In the genomic region with DNA sequence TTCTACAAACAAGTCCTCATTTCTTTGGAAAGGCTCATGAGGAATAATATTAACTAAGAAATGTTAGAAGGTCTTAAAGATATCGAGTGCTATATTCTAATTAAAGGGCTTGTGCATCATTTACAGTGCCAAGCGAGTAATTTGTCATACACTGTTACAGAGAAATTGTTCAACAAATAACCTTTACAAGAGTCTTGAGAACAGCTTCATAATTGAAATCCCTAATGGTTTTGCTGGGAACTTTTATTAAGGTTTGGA, we compare ENCODE assay signal across 13 cellular contexts.
DNase-seq lines count a peak whose midpoint lies in the region; ATAC-seq, FAIRE-seq and TF ChIP-seq lines count a peak whose summit lies in the region.
"Had no signal": no experiment of that assay in that cellular context is flagged by ENCODE, and none has a peak within 500 bp of the region (broad histone marks: within the 10 kb centered on the region; RNA-seq: fewer than 3 reads in every experiment).

No MANE protein-coding gene starts in this region.

- intact Hi-C loops in PC-3 (cut with micrococcal nuclease) (loop anchor here (2.0 kb wide), 1 partner anchor 23 kb away; no protein-coding TSS in a partner anchor), endothelial cell of umbilical vein (cut with micrococcal nuclease) (loop anchor here (1.0 to 2.0 kb wide), 5 partner anchors 23 to 305 kb away; no protein-coding TSS in a partner anchor), left colon (cut with DNase I, micrococcal nuclease) (no loop called here), esophagus squamous epithelium (cut with DNase I) (no loop called here)

- H2AFZ ChIP-seq in PC-3 (ENCODE audit: low read length) (no peak overlapping the region), endothelial cell of umbilical vein (ENCODE audit: low read depth, low read length) (no peak overlapping the region)

- H3K9me1 ChIP-seq in endothelial cell of umbilical vein (replicated peaks; ENCODE audit: control insufficient read depth, extremely low read depth, insufficient read depth, low read length): no peaks in the 10 kb centered on the region

- BruUV-seq in PC-3 (replicated peaks; lab: Mats Ljungman, UMichigan): no TSS peak
- BruUV-seq in endothelial cell of umbilical vein (replicated peaks; lab: Mats Ljungman, UMichigan): no TSS peak

- no peak overlapping the region for H3K4me2 ChIP-seq in PC-3 (ENCODE audit: low read length)
- no peak overlapping the region for H3K4me2 ChIP-seq in endothelial cell of umbilical vein (ENCODE audit: insufficient read depth, low read length)

- POLR2A ChIA-PET in PC-3 (lab: Charles Lee; ENCODE audit: unreplicated experiment): interaction anchor here (0.6 kb wide), 1 partner anchor 261 kb away, joined by 4 read pairs; no protein-coding TSS in a partner anchor
- POLR2A ChIA-PET in endothelial cell of umbilical vein (lab: Charles Lee): interaction anchor here (0.7 kb wide), 2 partner anchors 20 to 34 kb away, joined by 3 read pairs; no protein-coding TSS in a partner anchor

- TF ChIP-seq CTCF in PC-3 (conservative IDR thresholded peaks at IDR 0.05; ENCODE audit: low read depth, low read length): no peak
- TF ChIP-seq CTCF in endothelial cell of umbilical vein (IDR thresholded peaks at IDR 0.05; ENCODE audit: extremely low read depth in 1 of 2, insufficient read depth in 1 of 2, low read depth in 1 of 2, low read length in 2 of 2): no peak
- TF ChIP-seq CTCF in right atrium auricular region (IDR thresholded peaks at IDR 0.05): no peak
- TF ChIP-seq CTCF in esophagus squamous epithelium (IDR thresholded peaks at IDR 0.05): no peak

- H3K4me1 ChIP-seq in PC-3 (ENCODE audit: insufficient read depth, low read length): peaks cover 25% of the 10 kb centered on the region
- peaks cover 24% of the 10 kb centered on the region for H3K4me1 ChIP-seq in endothelial cell of umbilical vein (ENCODE audit: control insufficient read depth, extremely low read depth, insufficient read depth, low read length)
- H3K4me1 ChIP-seq in right atrium auricular region: peaks cover 0 to 9% of the 10 kb centered on the region in 2 donors
- peaks cover 0 to 85% (median 28%) of the 10 kb centered on the region in 3 donors for H3K4me1 ChIP-seq in esophagus squamous epithelium

- dilution Hi-C loops in endothelial cell of umbilical vein (cut with MboI; ENCODE audit: extremely low pct_ligation_motif_present, low sequenced_read_pairs): no loop called here

- no peak overlapping the region for H3K4me3 ChIP-seq in PC-3 (ENCODE audit: low read length)
- H3K4me3 ChIP-seq in endothelial cell of umbilical vein (replicated peaks in 1 of 3; ENCODE audit: insufficient read depth in 1 of 3, low read depth in 1 of 3, low read length in 3 of 3): no peak overlapping the region
- no peak overlapping the region for H3K4me3 ChIP-seq in right atrium auricular region
- no peak overlapping the region for H3K4me3 ChIP-seq in esophagus squamous epithelium
- H3K4me3 ChIP-seq: K562 had no signal

- peak; percentile 41 for DNase-seq in DMS 273 (lab: John Stamatoyannopoulos, UW; ENCODE audit: unreplicated experiment)
- no peak for DNase-seq in DMS 273 treated with DMSO at 0.1 percent for 48 hours (lab: John Stamatoyannopoulos, UW)
- DNase-seq in PC-3: no peak
- peak; percentile 42 for DNase-seq in endothelial cell of umbilical vein (ENCODE audit: low read depth, low spot score)
- DNase-seq in right atrium auricular region (ENCODE audit: low spot score): no peak
- no peak for DNase-seq in left colon
- no peak for DNase-seq in esophagus squamous epithelium (lab: John Stamatoyannopoulos, UW)

- FAIRE-seq in endothelial cell of umbilical vein (lab: Jason Lieb, UNC): no peak
- FAIRE-seq: GM12891, H1, K562 had no signal

- H3K27me3 ChIP-seq in PC-3 (ENCODE audit: low read length) (no peaks in the 10 kb centered on the region), endothelial cell of umbilical vein (ENCODE audit: control insufficient read depth in 2 of 2, insufficient read depth in 2 of 2, low read length in 2 of 2) (no peaks in the 10 kb centered on the region), right atrium auricular region (no peaks in the 10 kb centered on the region), esophagus squamous epithelium (no peaks in the 10 kb centered on the region)

- ATAC-seq in PC-3: no peak; the same call in 1 of the 2 replicates
- no peak for ATAC-seq in left colon
- no peak for ATAC-seq in GM18867 (IDR thresholded peaks at IDR 0.05; ENCODE audit: unreplicated experiment)
- ATAC-seq: K562 had no signal

- no peaks in the 10 kb centered on the region for H3K9me2 ChIP-seq in PC-3 (replicated peaks; ENCODE audit: low read length)

- CTCF ChIA-PET in PC-3 (lab: Charles Lee) (no interaction called here), endothelial cell of umbilical vein (lab: Charles Lee) (interaction anchor here (1.2 kb wide), 1 partner anchor 215 kb away, joined by 4 read pairs; no protein-coding TSS in a partner anchor)

- H3F3A ChIP-seq in PC-3 (ENCODE audit: low read length, unreplicated experiment): no peaks in the 10 kb centered on the region

- TF ChIP-seq POLR2A in endothelial cell of umbilical vein (IDR thresholded peaks at IDR 0.05; ENCODE audit: low read depth, low read length) (no peak), esophagus squamous epithelium (IDR thresholded peaks at IDR 0.05) (no peak)

- peak overlapping the region; percentile 14; the same call in 1 of the 2 replicates for H3K9ac ChIP-seq in PC-3 (ENCODE audit: low read length)
- H3K9ac ChIP-seq in endothelial cell of umbilical vein (replicated peaks; ENCODE audit: extremely low read depth, insufficient read depth, low read length): no peak overlapping the region

- 60 to 67% methylated on average over 2 of the region's 2 CpGs for WGBS in esophagus squamous epithelium, 2 donors

- H3K79me2 ChIP-seq in PC-3 (ENCODE audit: low read length): no peaks in the 10 kb centered on the region
- H3K79me2 ChIP-seq in endothelial cell of umbilical vein (ENCODE audit: control insufficient read depth, insufficient read depth, low read length): peaks cover 2% of the 10 kb centered on the region

- H3K27ac ChIP-seq in PC-3 (ENCODE audit: low read length) (peak overlapping the region; percentile 75), endothelial cell of umbilical vein (ENCODE audit: insufficient read depth, low read depth, low read length) (peak overlapping the region; percentile 59), right atrium auricular region (peak overlapping the region; percentile 12 to 63), esophagus squamous epithelium (peak overlapping the region in 2 of 4 donors; percentile 70 to 81)
- H3K27ac ChIP-seq: 22Rv1, RWPE1 had no signal

- H3K9me3 ChIP-seq in PC-3 (ENCODE audit: low read length) (no peaks in the 10 kb centered on the region), endothelial cell of umbilical vein (replicated peaks; ENCODE audit: control insufficient read depth, insufficient read depth, low read length) (no peaks in the 10 kb centered on the region), right atrium auricular region (no peaks in the 10 kb centered on the region), esophagus squamous epithelium (no peaks in the 10 kb centered on the region)

- H4K20me1 ChIP-seq in PC-3 (ENCODE audit: low read length): no peaks in the 10 kb centered on the region
- no peaks in the 10 kb centered on the region for H4K20me1 ChIP-seq in endothelial cell of umbilical vein (replicated peaks; ENCODE audit: control insufficient read depth, extremely low read depth, insufficient read depth, low read length)

- H3K36me3 ChIP-seq in PC-3 (ENCODE audit: low read depth, low read length): no peaks in the 10 kb centered on the region
- no peaks in the 10 kb centered on the region for H3K36me3 ChIP-seq in endothelial cell of umbilical vein (ENCODE audit: control insufficient read depth in 2 of 2, extremely low read depth in 1 of 2, insufficient read depth in 2 of 2, low read length in 2 of 2)
- no peaks in the 10 kb centered on the region for H3K36me3 ChIP-seq in right atrium auricular region
- no peaks in the 10 kb centered on the region for H3K36me3 ChIP-seq in esophagus squamous epithelium

TF ChIP-seq in endothelial cell of umbilical vein, 7 proteins besides CTCF, POLR2A, EP300 and RAD21:
- TF ChIP-seq JUN (IDR thresholded peaks at IDR 0.05; ENCODE audit: borderline replicate concordance, insufficient read depth, insufficient read length, low read depth) (no peak), POLR2AphosphoS5 (IDR thresholded peaks at IDR 0.05; ENCODE audit: insufficient read depth, low read depth, low read length) (no peak), EZH2 (IDR thresholded peaks at IDR 0.05; ENCODE audit: borderline replicate concordance, low read depth, low read length, severe bottlenecking) (no peak), GATA2 (IDR thresholded peaks at IDR 0.05; ENCODE audit: insufficient read depth, insufficient read length, low read depth, low read length) (no peak), FOS (IDR thresholded peaks at IDR 0.05; ENCODE audit: borderline replicate concordance, insufficient read depth, low read length) (no peak), MYC (IDR thresholded peaks at IDR 0.05; ENCODE audit: low read depth, low read length) (no peak)
- TF ChIP-seq, protein P1, sequence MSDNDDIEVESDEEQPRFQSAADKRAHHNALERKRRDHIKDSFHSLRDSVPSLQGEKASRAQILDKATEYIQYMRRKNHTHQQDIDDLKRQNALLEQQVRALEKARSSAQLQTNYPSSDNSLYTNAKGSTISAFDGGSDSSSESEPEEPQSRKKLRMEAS (IDR thresholded peaks at IDR 0.05; ENCODE audit: insufficient read depth, insufficient read length): no peak
TF ChIP-seq in endothelial cell of umbilical vein: peak in this region for 0.

Comparison
In these comparisons a context has a peak if more than half of its experiments do, and no peak if none do; other contexts are left out.
1. DNase-seq: peak in DMS 273 (single experiment) and endothelial cell of umbilical vein (single experiment); none in DMS 273 treated with DMSO at 0.1 percent for 48 hours (single experiment), PC-3 (single experiment), right atrium auricular region (single experiment), left colon (0 of 2) and esophagus squamous epithelium (single experiment).
2. intact Hi-C loops: an anchor here in PC-3 (2.0 kb wide) and endothelial cell of umbilical vein (1.0 to 2.0 kb wide); none called in left colon and esophagus squamous epithelium.